Comparison of ENCODE assay signal across 1 cellular context in the genomic region with DNA sequence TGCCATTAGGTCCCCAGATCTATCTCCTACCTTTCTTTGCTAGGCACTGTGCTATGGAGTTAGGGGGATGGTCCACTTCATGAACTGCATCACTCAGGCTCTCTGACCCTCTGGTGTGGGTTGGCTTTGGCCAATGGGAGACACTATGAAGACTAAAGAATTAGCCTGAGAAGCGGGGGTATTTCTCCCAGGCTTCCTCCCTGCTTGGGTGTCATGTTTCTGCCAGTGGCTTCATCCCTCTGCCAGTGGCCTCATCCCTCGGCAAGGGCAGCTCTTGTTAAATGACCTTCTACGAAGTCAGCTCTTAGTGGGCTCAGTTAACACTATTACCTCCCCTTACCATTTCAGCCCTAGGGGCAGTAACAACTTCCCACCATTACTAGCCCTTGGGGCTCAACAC.
TF ChIP-seq lines count a peak whose summit lies in the region.

No MANE protein-coding gene starts in this region.

TF ChIP-seq in IMR-90, 13 proteins besides CTCF, POLR2A, EP300 and RAD21:
- TF ChIP-seq CEBPB (IDR thresholded peaks at IDR 0.05; ENCODE audit: low read depth, low read length) (no peak), SMC3 (IDR thresholded peaks at IDR 0.05; ENCODE audit: low read depth, low read length) (no peak), MAZ (IDR thresholded peaks at IDR 0.05; ENCODE audit: borderline replicate concordance, low read depth, low read length) (no peak), CHD1 (IDR thresholded peaks at IDR 0.05; ENCODE audit: low read depth, low read length) (no peak), FOS (IDR thresholded peaks at IDR 0.05; ENCODE audit: low read depth, low read length) (no peak), MXI1 (IDR thresholded peaks at IDR 0.05; ENCODE audit: borderline replicate concordance, low read depth, low read length) (no peak), BHLHE40 (IDR thresholded peaks at IDR 0.05; ENCODE audit: low read depth, low read length) (no peak), RCOR1 (IDR thresholded peaks at IDR 0.05; ENCODE audit: insufficient replicate concordance, low read length) (no peak), NFE2L2 (IDR thresholded peaks at IDR 0.05; ENCODE audit: low read depth, low read length) (no peak)
- TF ChIP-seq, protein P1, sequence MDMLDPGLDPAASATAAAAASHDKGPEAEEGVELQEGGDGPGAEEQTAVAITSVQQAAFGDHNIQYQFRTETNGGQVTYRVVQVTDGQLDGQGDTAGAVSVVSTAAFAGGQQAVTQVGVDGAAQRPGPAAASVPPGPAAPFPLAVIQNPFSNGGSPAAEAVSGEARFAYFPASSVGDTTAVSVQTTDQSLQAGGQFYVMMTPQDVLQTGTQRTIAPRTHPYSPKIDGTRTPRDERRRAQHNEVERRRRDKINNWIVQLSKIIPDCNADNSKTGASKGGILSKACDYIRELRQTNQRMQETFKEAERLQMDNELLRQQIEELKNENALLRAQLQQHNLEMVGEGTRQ (IDR thresholded peaks at IDR 0.05; ENCODE audit: low read depth, low read length): no peak
- TF ChIP-seq, protein P2, sequence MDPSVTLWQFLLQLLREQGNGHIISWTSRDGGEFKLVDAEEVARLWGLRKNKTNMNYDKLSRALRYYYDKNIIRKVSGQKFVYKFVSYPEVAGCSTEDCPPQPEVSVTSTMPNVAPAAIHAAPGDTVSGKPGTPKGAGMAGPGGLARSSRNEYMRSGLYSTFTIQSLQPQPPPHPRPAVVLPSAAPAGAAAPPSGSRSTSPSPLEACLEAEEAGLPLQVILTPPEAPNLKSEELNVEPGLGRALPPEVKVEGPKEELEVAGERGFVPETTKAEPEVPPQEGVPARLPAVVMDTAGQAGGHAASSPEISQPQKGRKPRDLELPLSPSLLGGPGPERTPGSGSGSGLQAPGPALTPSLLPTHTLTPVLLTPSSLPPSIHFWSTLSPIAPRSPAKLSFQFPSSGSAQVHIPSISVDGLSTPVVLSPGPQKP (IDR thresholded peaks at IDR 0.05; ENCODE audit: borderline replicate concordance, low read depth, low read length): no peak
TF ChIP-seq in IMR-90: peak in this region for 0.
